In genomic region chr5:511476-511875, GRCh38 we compare ENCODE assay signal across 32 cellular contexts.
"Had no signal": no experiment of that assay in that cellular context is flagged by ENCODE, and none has a peak within 500 bp of the region (broad histone marks: within the 10 kb centered on the region; RNA-seq: fewer than 3 reads in every experiment).

No MANE protein-coding gene starts in this region.

- DNase-seq: activated effector memory CD4-positive, alpha-beta T cell treated with anti-CD3 and anti-CD28 coated beads, Interleukin-2, amount 50 U/mL, for 16 hours; activated effector memory CD4-positive, alpha-beta T cell treated with Interleukin-2 at 50 U/mL for 16 hours; activated gamma-delta T cell; activated gamma-delta T cell treated with Interleukin-2 at 50 U/mL for 16 hours; activated naive CD4-positive, alpha-beta T cell; activated naive CD4-positive, alpha-beta T cell treated with anti-CD3 and anti-CD28 coated beads for 36 hours; activated naive CD4-positive, alpha-beta T cell treated with anti-CD3 and anti-CD28 coated beads, Interleukin-2, amount 10 ng/mL, durations not matched to agents 7 days and 5 days; activated naive CD4-positive, alpha-beta T cell treated with anti-CD3 and anti-CD28 coated beads, Interleukin-2, amount 50 U/mL, for 16 hours; activated naive CD4-positive, alpha-beta T cell treated with Interleukin-2 at 50 U/mL for 16 hours; activated naive CD8-positive, alpha-beta T cell treated with anti-CD3 and anti-CD28 coated beads for 36 hours; activated naive CD8-positive, alpha-beta T cell treated with anti-CD3 and anti-CD28 coated beads, Interleukin-2, amount 10 ng/mL, durations not matched to agents 7 days and 5 days; activated naive CD8-positive, alpha-beta T cell treated with anti-CD3 and anti-CD28 coated beads, Interleukin-2, amount 50 U/mL, for 24 hours; activated T-cell treated with anti-CD3 and anti-CD28 coated beads, Interleukin-2, amount 50 U/mL, for 1 hour; activated T-cell treated with anti-CD3 and anti-CD28 coated beads, Interleukin-2, amount 50 U/mL, for 24 hours; activated T-cell treated with anti-CD3 and anti-CD28 coated beads, Interleukin-2, amount 50 U/mL, for 4 hours; activated T-cell treated with anti-CD3 and anti-CD28 coated beads, Interleukin-2, amount 50 U/mL, for 48 hours; activated T-cell treated with anti-CD3 and anti-CD28 coated beads, Interleukin-2, amount 50 U/mL, for 72 hours; adrenal gland; amniotic stem cell; amygdala; anterior cingulate cortex; body of pancreas; brain microvascular endothelial cell; caudate nucleus; central memory CD4-positive, alpha-beta T cell; cerebellar nuclear complex had no signal

- FAIRE-seq: astrocyte had no signal

- H3K4me1 ChIP-seq: adrenal gland, ascending aorta, breast epithelium had no signal

- H3K36me3 ChIP-seq: adrenal gland, ascending aorta, brain microvascular endothelial cell, breast epithelium, cardiac muscle cell had no signal

- H3K9me3 ChIP-seq: adrenal gland, ascending aorta, body of pancreas, breast epithelium had no signal

- H3K27me3 ChIP-seq: body of pancreas had no signal

- ATAC-seq: activated naive CD4-positive, alpha-beta T cell treated with anti-CD3 and anti-CD28 coated beads, Interleukin-2, amount 50 U/mL, for 72 hours; activated naive CD8-positive, alpha-beta T cell treated with anti-CD3 and anti-CD28 coated beads, Interleukin-2, amount 50 U/mL, for 24 hours; activated T-cell treated with anti-CD3 and anti-CD28 coated beads, Interleukin-2, amount 50 U/mL, for 4 hours; activated T-cell treated with anti-CD3 and anti-CD28 coated beads, Interleukin-2, amount 50 U/mL, for 72 hours; activated T-helper 17 cell treated with anti-CD3 and anti-CD28 coated beads, Interleukin-2, amount 50 U/mL, for 72 hours; body of pancreas had no signal

- H3K4me3 ChIP-seq: adrenal gland, ascending aorta, body of pancreas, breast epithelium, cardiac muscle cell had no signal

- H3K27ac ChIP-seq: adrenal gland, ascending aorta, body of pancreas, brain microvascular endothelial cell, breast epithelium, cardiac muscle cell had no signal
